Comparison of ENCODE assay signal across 8 cellular contexts in genomic region chr16:81181013-81181720, GRCh38. TPM values are rescaled to one million over a fixed set of nuclear protein-coding genes. Genes with fewer than 3 reads are reported as not detected.
DNase-seq lines count a peak whose midpoint lies in the region; ATAC-seq and TF ChIP-seq lines count a peak whose summit lies in the region.

No MANE protein-coding gene starts in this region.

- H3K27ac ChIP-seq in RWPE1 = peak overlapping the region; percentile 62

- POLR2A ChIA-PET in RWPE1 (lab: Yijun Ruan, JAX; ENCODE audit: low non-redundant PET) = interaction anchor here (0.6 kb wide), 1 partner anchor 94 kb away, joined by 3 read pairs; no protein-coding TSS in a partner anchor

- no peaks in the 10 kb centered on the region for H3K9me3 Mint-ChIP-seq in osteocyte (ENCODE audit: unreplicated experiment)

- H3K36me3 Mint-ChIP-seq in osteocyte (ENCODE audit: unreplicated experiment) = no peaks in the 10 kb centered on the region

- peaks cover 13% of the 10 kb centered on the region for H3K4me1 Mint-ChIP-seq in osteocyte (ENCODE audit: unreplicated experiment)

- CTCF ChIA-PET in RWPE1 (lab: Yijun Ruan, JAX) = interaction anchor here (0.5 to 0.6 kb wide), 2 partner anchors 133 to 143 kb away, joined by 3 read pairs; partner anchors contain the start of gene GAN

- peak overlapping the region; percentile 92 for H3K27ac Mint-ChIP-seq in osteocyte (ENCODE audit: unreplicated experiment)

- H3K4me3 ChIP-seq in foreskin fibroblast (ENCODE audit: low read depth in 1 of 2, low read length in 2 of 2) = peak overlapping the region; percentile 38 to 71

- peak overlapping the region; percentile 44 for H3K4me3 Mint-ChIP-seq in osteocyte (ENCODE audit: unreplicated experiment)

- DNase-seq in HCEC 1CT (peak; percentile 94), RWPE1 (ENCODE audit: low spot score) (peak; percentile 95), foreskin fibroblast (peak; percentile 97 to 99), osteocyte (ENCODE audit: extremely low spot score, unreplicated experiment) (peak; percentile 91), occipital lobe (lab: John Stamatoyannopoulos, UW) (no peak)
- no peak for DNase-seq in stimulated activated CD4-positive, alpha-beta T cell treated with anti-CD3 and anti-CD28 coated beads, Interleukin-15, amount 100 ng/mL, for 24 hours

- no peaks in the 10 kb centered on the region for H3K27me3 Mint-ChIP-seq in osteocyte (ENCODE audit: unreplicated experiment)

- no peak for ATAC-seq in GM19395 (IDR thresholded peaks at IDR 0.05; ENCODE audit: unreplicated experiment)
- no peak for ATAC-seq in HG02885 (IDR thresholded peaks at IDR 0.05; ENCODE audit: poor library complexity, unreplicated experiment)

- TF ChIP-seq CTCF in RWPE1 (conservative IDR thresholded peaks at IDR 0.05; ENCODE audit: low read depth) = no peak
- TF ChIP-seq CTCF in foreskin fibroblast (IDR thresholded peaks at IDR 0.05; ENCODE audit: low read depth, low read length) = no peak
- TF ChIP-seq CTCF in osteocyte (IDR thresholded peaks at IDR 0.05) = no peak

RNA-seq across cellular contexts. Expression of gene BCO1, which starts 57.3 kb away (rescaled TPM):
- not detected in 2 replicates for total RNA-seq in osteocyte
- total RNA-seq in occipital lobe = 0.31 TPM

Comparison
In these comparisons a context has a peak if more than half of its experiments do, and no peak if none do; other contexts are left out.
1. DNase-seq: peak in HCEC 1CT (single experiment), RWPE1 (single experiment), foreskin fibroblast (2 of 2) and osteocyte (single experiment); none in occipital lobe (single experiment) and stimulated activated CD4-positive, alpha-beta T cell treated with anti-CD3 and anti-CD28 coated beads, Interleukin-15, amount 100 ng/mL, for 24 hours (single experiment).